Comparison of ENCODE assay signal across 24 cellular contexts in the genomic region with DNA sequence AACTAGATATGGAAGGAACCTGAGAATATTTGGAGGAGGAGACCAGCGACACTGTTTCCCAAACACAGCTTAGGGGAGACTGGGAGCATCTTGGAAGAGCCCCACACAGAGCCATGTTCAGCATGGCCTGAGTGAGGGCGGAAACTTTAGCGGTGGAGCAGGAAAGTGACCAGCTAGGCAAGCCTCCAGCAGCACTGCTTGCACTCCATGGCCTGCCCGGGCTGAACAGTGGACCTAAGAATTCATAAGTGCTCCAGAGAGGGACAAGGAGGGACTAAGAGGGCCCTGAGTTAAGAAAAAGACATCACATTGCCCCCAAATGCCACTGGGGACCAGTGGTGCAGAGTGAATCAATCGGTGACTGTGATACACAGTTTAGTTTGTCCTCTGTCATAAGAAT.
A peak's percentile ranks its signal among the peaks of the same experiment; 100 is the strongest.
DNase-seq lines count a peak whose midpoint lies in the region; ATAC-seq and TF ChIP-seq lines count a peak whose summit lies in the region.
"Had no signal": no experiment of that assay in that cellular context is flagged by ENCODE, and none has a peak within 500 bp of the region (broad histone marks: within the 10 kb centered on the region; RNA-seq: fewer than 3 reads in every experiment).

No MANE protein-coding gene starts in this region.

- H3K4me3 ChIP-seq in right atrium auricular region (no peak overlapping the region), muscle layer of colon (ENCODE audit: low read depth in 1 of 2, low read length in 2 of 2) (no peak overlapping the region), skeletal muscle tissue (ENCODE audit: low read length in 3 of 3) (no peak overlapping the region)
- H3K4me3 ChIP-seq: A549, cardiac muscle cell, dorsolateral prefrontal cortex, lung, MG63, right lobe of liver, SK-N-MC had no signal

- no peaks in the 10 kb centered on the region for H3K9me3 ChIP-seq in right atrium auricular region
- H3K9me3 ChIP-seq in muscle layer of colon (ENCODE audit: low read length), result no peaks in the 10 kb centered on the region
- H3K9me3 ChIP-seq in skeletal muscle tissue (ENCODE audit: control insufficient read depth in 3 of 3, low read length in 3 of 3), result no peaks in the 10 kb centered on the region
- H3K9me3 ChIP-seq: A549, MG63, right lobe of liver had no signal

- H3K4me1 ChIP-seq in right atrium auricular region, result peaks cover 0 to 58% of the 10 kb centered on the region in 2 donors
- H3K4me1 ChIP-seq in muscle layer of colon (ENCODE audit: insufficient read depth, low read length), result peaks cover 70% of the 10 kb centered on the region
- H3K4me1 ChIP-seq in skeletal muscle tissue (ENCODE audit: control insufficient read depth in 3 of 3, insufficient read depth in 3 of 3, low read length in 3 of 3), result peaks cover 33 to 50% (median 42%) of the 10 kb centered on the region in 3 donors

- H3K27ac ChIP-seq in right atrium auricular region, result no peak overlapping the region
- H3K27ac ChIP-seq in muscle layer of colon (ENCODE audit: low read depth, low read length), result peak overlapping the region; percentile 41
- peak overlapping the region; percentile 5 for H3K27ac ChIP-seq in skeletal muscle tissue (ENCODE audit: low read depth, low read length)
- H3K27ac ChIP-seq: A549, cardiac muscle cell, dorsolateral prefrontal cortex, right lobe of liver, SK-N-MC had no signal

- DNase-seq in Right ventricle myocardium superior, result peak; percentile 59
- DNase-seq in right atrium auricular region (ENCODE audit: low spot score), result no peak
- DNase-seq in ecto neural progenitor cell (ENCODE audit: low spot score), result no peak
- no peak for DNase-seq in T-helper 9 cell
- no peak for DNase-seq in AG08396 (ENCODE audit: low spot score)
- DNase-seq: activated naive CD8-positive, alpha-beta T cell treated with anti-CD3 and anti-CD28 coated beads for 36 hours; activated T-cell treated with anti-CD3 and anti-CD28 coated beads, Interleukin-2, amount 50 U/mL, for 72 hours; C1 segment of cervical spinal cord; dorsolateral prefrontal cortex; GF-D8; glutamatergic neuron; MG63; naive thymus-derived CD4-positive, alpha-beta T cell; right lobe of liver; stimulated activated CD4-positive, alpha-beta T cell treated with anti-CD3 and anti-CD28 coated beads, Interleukin-1b, Interleukin-23, amount 100 ng/mL, for 48 hours; stimulated activated naive CD8-positive, alpha-beta T cell treated with anti-CD3 and anti-CD28 coated beads, Interleukin-15, amount 100 ng/mL, for 72 hours had no signal

- H3K36me3 ChIP-seq in right atrium auricular region, result no peaks in the 10 kb centered on the region
- H3K36me3 ChIP-seq in muscle layer of colon (ENCODE audit: insufficient read depth, low read length), result no peaks in the 10 kb centered on the region
- H3K36me3 ChIP-seq in skeletal muscle tissue (ENCODE audit: control insufficient read depth in 3 of 3, insufficient read depth in 3 of 3, low read length in 3 of 3), result no peaks in the 10 kb centered on the region
- H3K36me3 ChIP-seq: cardiac muscle cell, MG63, right lobe of liver had no signal

- H3K27me3 ChIP-seq in right atrium auricular region (no peaks in the 10 kb centered on the region), muscle layer of colon (ENCODE audit: control insufficient read depth in 1 of 2, insufficient read depth in 2 of 2, low read length in 2 of 2) (no peaks in the 10 kb centered on the region), skeletal muscle tissue (ENCODE audit: control insufficient read depth in 3 of 3, insufficient read depth in 3 of 3, low read length in 3 of 3) (no peaks in the 10 kb centered on the region)
- H3K27me3 ChIP-seq: cardiac muscle cell, dorsolateral prefrontal cortex, MG63, right lobe of liver had no signal

- H3K9ac ChIP-seq in muscle layer of colon (ENCODE audit: low read length) (no peak overlapping the region), skeletal muscle tissue (ENCODE audit: low read depth in 1 of 3, low read length in 3 of 3) (peak overlapping the region in 1 of 3 donors; percentile 10)

- no peak for TF ChIP-seq CTCF in right atrium auricular region (IDR thresholded peaks at IDR 0.05)

- intact Hi-C loops in Right ventricle myocardium superior (cut with DNase I), result no loop called here

- no peak for ATAC-seq in Right ventricle myocardium superior (ENCODE audit: poor library complexity)
- ATAC-seq in HG02981 (IDR thresholded peaks at IDR 0.05; ENCODE audit: unreplicated experiment), result no peak
- ATAC-seq: A549; activated CD4-positive, CD25-positive, alpha-beta regulatory T cell treated with anti-CD3 and anti-CD28 coated beads, Interleukin-2, amount 50 U/mL, for 24 hours; activated T-cell treated with anti-CD3 and anti-CD28 coated beads, Interleukin-2, amount 50 U/mL, for 72 hours; naive thymus-derived CD4-positive, alpha-beta T cell; right lobe of liver; stimulated activated naive CD8-positive, alpha-beta T cell treated with anti-CD3 and anti-CD28 coated beads, Interleukin-15, amount 100 ng/mL, for 72 hours had no signal

Comparison
In these comparisons a context has a peak if more than half of its experiments do, and no peak if none do; other contexts are left out.
1. H3K27ac ChIP-seq: peak in muscle layer of colon (single experiment) and skeletal muscle tissue (single experiment); none in right atrium auricular region (0 of 2).